ENCODE assay signal across 8 cellular contexts in the genomic region with DNA sequence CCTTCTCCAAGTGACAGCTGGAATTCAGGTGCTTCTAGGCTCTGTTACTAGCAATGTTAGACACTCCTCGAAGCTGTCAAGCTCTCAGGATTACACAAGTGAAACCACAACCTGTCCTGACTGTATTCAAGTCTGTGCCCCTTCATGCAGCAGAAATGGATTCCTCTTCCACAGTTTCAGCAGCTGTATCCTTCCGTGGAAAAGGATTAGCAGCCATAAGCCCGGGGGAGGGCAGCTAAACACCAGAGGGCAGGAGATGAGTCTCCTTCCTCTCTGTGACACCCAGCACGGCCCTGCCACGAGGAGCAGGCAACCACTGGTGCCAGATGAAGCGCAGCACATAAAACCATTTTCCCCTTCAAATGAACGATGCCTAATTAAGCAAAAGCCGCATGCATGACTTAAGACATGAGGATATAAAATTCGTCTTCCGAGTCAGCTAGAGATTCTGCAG. TPM values are rescaled to one million over a fixed set of nuclear protein-coding genes. Genes with fewer than 3 reads are reported as not detected.
A peak's percentile ranks its signal among the peaks of the same experiment; 100 is the strongest.
DNase-seq lines count a peak whose midpoint lies in the region; ATAC-seq, FAIRE-seq and TF ChIP-seq lines count a peak whose summit lies in the region.

No MANE protein-coding gene starts in this region.

- H3K4me3 Mint-ChIP-seq in activated naive CD4-positive, alpha-beta T cell treated with anti-CD3 and anti-CD28 coated beads for 36 hours = peak overlapping the region; percentile 81
- H3K4me3 Mint-ChIP-seq in glutamatergic neuron (ENCODE audit: unreplicated experiment) = peak overlapping the region; percentile 75

- peak overlapping the region; percentile 13 for H3K27ac Mint-ChIP-seq in activated naive CD4-positive, alpha-beta T cell treated with anti-CD3 and anti-CD28 coated beads for 36 hours
- H3K27ac Mint-ChIP-seq in glutamatergic neuron (ENCODE audit: unreplicated experiment) = peak overlapping the region; percentile 75

- H3K9me3 Mint-ChIP-seq in activated naive CD4-positive, alpha-beta T cell treated with anti-CD3 and anti-CD28 coated beads for 36 hours = peaks cover 7% of the 10 kb centered on the region
- H3K9me3 Mint-ChIP-seq in glutamatergic neuron (ENCODE audit: unreplicated experiment) = peaks cover 13% of the 10 kb centered on the region

- no peaks in the 10 kb centered on the region for H3K27me3 Mint-ChIP-seq in activated naive CD4-positive, alpha-beta T cell treated with anti-CD3 and anti-CD28 coated beads for 36 hours (ENCODE audit: low read depth)
- H3K27me3 Mint-ChIP-seq in glutamatergic neuron (ENCODE audit: unreplicated experiment) = peaks cover 10% of the 10 kb centered on the region

- FAIRE-seq in pancreas (lab: Jason Lieb, UNC) = no peak

- peak in 3 of 4 donors; percentile 30 to 54 (median 47) for ATAC-seq in pancreas
- ATAC-seq in aorta (ENCODE audit: low FRiP score) = peak; percentile 47
- ATAC-seq in GM21786 (IDR thresholded peaks at IDR 0.05; ENCODE audit: unreplicated experiment) = no peak

- DNase-seq in BJ (ENCODE audit: low read depth) (no peak), HK-2 (ENCODE audit: unreplicated experiment) (peak; percentile 28), SJSA1 (ENCODE audit: low read depth in 1 of 2, low spot score in 2 of 2) (peak; percentile 61 to 66), glutamatergic neuron (peak; percentile 45), pancreas (peak; percentile 33 to 69 (median 50)), aorta (peak in 1 of 2 donors; percentile 80)
- peak; percentile 67 for DNase-seq in activated naive CD4-positive, alpha-beta T cell treated with anti-CD3 and anti-CD28 coated beads for 36 hours

- H3K4me1 ChIP-seq in SJSA1 (replicated peaks) (peaks cover 53% of the 10 kb centered on the region), pancreas (peaks cover 0 to 15% (median 4%) of the 10 kb centered on the region in 3 donors), aorta (ENCODE audit: control insufficient read depth in 1 of 2, insufficient read depth in 2 of 2, low read length in 2 of 2) (no peaks in the 10 kb centered on the region)

- intact Hi-C loops in activated naive CD4-positive, alpha-beta T cell treated with anti-CD3 and anti-CD28 coated beads for 36 hours (cut with micrococcal nuclease) = loop anchor here (1.0 to 10.0 kb wide), 6 partner anchors 26 to 560 kb away; a partner anchor contains a TSS
- intact Hi-C loops in pancreas (cut with DNase I) = loop anchor here in 2 of 3 donors (5.0 to 10.0 kb wide), 3 partner anchors 147 to 187 kb away; no protein-coding TSS in a partner anchor
- intact Hi-C loops in aorta (cut with DNase I) = loop anchor here (2.0 to 10.0 kb wide), 5 partner anchors 60 to 191 kb away; no protein-coding TSS in a partner anchor

- TF ChIP-seq CTCF in BJ (IDR thresholded peaks at IDR 0.05; ENCODE audit: insufficient read depth, low read depth, low read length) (peak; percentile 44), glutamatergic neuron (IDR thresholded peaks at IDR 0.05; ENCODE audit: partially characterized antibody, unreplicated experiment) (no peak), pancreas (IDR thresholded peaks at IDR 0.05) (no peak)

- no peaks in the 10 kb centered on the region for H3K9me3 ChIP-seq in SJSA1 (replicated peaks)
- H3K9me3 ChIP-seq in pancreas = no peaks in the 10 kb centered on the region
- H3K9me3 ChIP-seq in aorta (ENCODE audit: control insufficient read depth, low read length) = no peaks in the 10 kb centered on the region

- peaks cover 8% of the 10 kb centered on the region for H3K36me3 Mint-ChIP-seq in activated naive CD4-positive, alpha-beta T cell treated with anti-CD3 and anti-CD28 coated beads for 36 hours (ENCODE audit: low read depth)
- H3K36me3 Mint-ChIP-seq in glutamatergic neuron (ENCODE audit: unreplicated experiment) = peaks cover 10% of the 10 kb centered on the region

- H3K27ac ChIP-seq in SJSA1 = peak overlapping the region; percentile 50
- H3K27ac ChIP-seq in pancreas = peak overlapping the region in 3 of 4 donors; percentile 47 to 86 (median 74)
- H3K27ac ChIP-seq in aorta (ENCODE audit: low read depth in 1 of 2, low read length in 2 of 2) = peak overlapping the region in 1 of 2 donors; percentile 20

- H3K4me3 ChIP-seq in BJ (ENCODE audit: low read depth, low read length) (peak overlapping the region; percentile 69), SJSA1 (peak overlapping the region; percentile 89), pancreas (peak overlapping the region in 3 of 4 donors; percentile 91 to 98 (median 94)), aorta (ENCODE audit: low read length in 2 of 2) (peak overlapping the region; percentile 71 to 75)

- H3K36me3 ChIP-seq in BJ (ENCODE audit: control insufficient read depth, insufficient read depth, low read length) (no peaks in the 10 kb centered on the region), SJSA1 (peaks cover 14% of the 10 kb centered on the region), pancreas (no peaks in the 10 kb centered on the region), aorta (ENCODE audit: control insufficient read depth in 1 of 2, insufficient read depth in 2 of 2, low read length in 1 of 2) (no peaks in the 10 kb centered on the region)

- H3K27me3 ChIP-seq in BJ (ENCODE audit: control insufficient read depth, insufficient read depth, low read length) = no peaks in the 10 kb centered on the region
- H3K27me3 ChIP-seq in SJSA1 (replicated peaks) = no peaks in the 10 kb centered on the region
- no peaks in the 10 kb centered on the region for H3K27me3 ChIP-seq in pancreas
- H3K27me3 ChIP-seq in aorta (ENCODE audit: control insufficient read depth in 1 of 2, insufficient read depth in 2 of 2, low read length in 1 of 2) = no peaks in the 10 kb centered on the region

- POLR2A ChIA-PET in BJ (lab: Charles Lee) = no interaction called here

- CTCF ChIA-PET in BJ (lab: Yijun Ruan, JAX) = interaction anchor here (0.6 to 8.3 kb wide), 19 partner anchors 9 to 235 kb away, joined by 3 to 87 read pairs (median 5); no protein-coding TSS in a partner anchor
- CTCF ChIA-PET in activated naive CD4-positive, alpha-beta T cell treated with anti-CD3 and anti-CD28 coated beads for 36 hours (lab: Charles Lee) = interaction anchor here (0.6 to 7.9 kb wide), 17 partner anchors 9 to 192 kb away, joined by 3 to 123 read pairs (median 5); no protein-coding TSS in a partner anchor

- 3 to 5% methylated on average over 10 of the region's 10 CpGs for WGBS in pancreas, 2 donors
- 3 to 7% methylated on average over 10 of the region's 10 CpGs for WGBS in aorta, 2 donors

- peaks cover 64% of the 10 kb centered on the region for H3K4me1 Mint-ChIP-seq in activated naive CD4-positive, alpha-beta T cell treated with anti-CD3 and anti-CD28 coated beads for 36 hours (ENCODE audit: low read depth)
- peaks cover 40% of the 10 kb centered on the region for H3K4me1 Mint-ChIP-seq in glutamatergic neuron (ENCODE audit: low read depth, unreplicated experiment)

RNA-seq across cellular contexts. Expression of a gene that starts 1.2 kb away (rescaled TPM):
- polyA plus RNA-seq in BJ (2011; rRNA removed) = 16.0 and 19.7 TPM in 2 replicates
- 9.9 and 10.0 TPM in 2 replicates for polyA minus RNA-seq in BJ (2011; rRNA and poly(A)+ RNA removed)
- total RNA-seq in SJSA1 (2014; rRNA removed; shearing (Covaris generic)) = 84.5 and 89.7 TPM in 2 replicates
- total RNA-seq in activated naive CD4-positive, alpha-beta T cell treated with anti-CD3 and anti-CD28 coated beads for 36 hours = 10 to 100 TPM in 1 of 2 experiments, 1 to 10 TPM in 1; 9.5 to 10.4 TPM
- total RNA-seq in glutamatergic neuron (ENCODE audit: unreplicated experiment) = 46.5 TPM
- 10 to 100 TPM in 1 of 6 donors, 1 to 10 TPM in 5; 4.4 to 11.4 (median 5.4) TPM for total RNA-seq in pancreas
- polyA plus RNA-seq in pancreas = 10 to 100 TPM in 1 of 2 donors, 1 to 10 TPM in 1; 9.3 to 14.5 TPM
- total RNA-seq in aorta = 10 to 100 TPM; 15.7 to 29.8 TPM
- polyA plus RNA-seq in aorta = 10 to 100 TPM in 1 of 2 donors, 1 to 10 TPM in 1; 3.3 to 15.8 TPM
